In genomic region chr22:39319284-39320170, GRCh38 we compare ENCODE assay signal across 8 cellular contexts. TPM values are rescaled to one million over a fixed set of nuclear protein-coding genes. Genes with fewer than 3 reads are reported as not detected.
A peak's percentile ranks its signal among the peaks of the same experiment; 100 is the strongest.
DNase-seq lines count a peak whose midpoint lies in the region; TF ChIP-seq lines count a peak whose summit lies in the region.

TSS of gene RPL3 (minus strand) at chr22:39319623. CDS start at chr22:39319597, 26 bp downstream.

- H3K14ac ChIP-seq in H9 (ENCODE audit: insufficient read depth, low read length): peak within 1 kb of the TSS; percentile 95

- peak within 1 kb of the TSS; percentile 96 for H3K18ac ChIP-seq in H9 (ENCODE audit: insufficient read length, low read depth, low read length)

- H3K27ac Mint-ChIP-seq in H9 (peak within 1 kb of the TSS; percentile 100), neural crest cell (ENCODE audit: unreplicated experiment) (peak within 1 kb of the TSS; percentile 100)

- peak within 1 kb of the TSS; percentile 99 to 100 for H3K4me3 Mint-ChIP-seq in H9
- H3K4me3 Mint-ChIP-seq in neural crest cell: peak within 1 kb of the TSS; percentile 100

- H3K4me1 Mint-ChIP-seq in H9 (peaks cover 31 to 40% of the 10 kb centered on the region in 2 experiments), neural crest cell (peaks cover 57% of the 10 kb centered on the region)

- no peak within 1 kb of the TSS for H2AFZ ChIP-seq in H9 (ENCODE audit: low read length)
- H2AFZ ChIP-seq in MM.1S (ENCODE audit: low read length): peak within 1 kb of the TSS; percentile 90

- no peak within 1 kb of the TSS for H2BK20ac ChIP-seq in H9 (ENCODE audit: low read depth, low read length, poor library complexity, severe bottlenecking)

- peak within 1 kb of the TSS; percentile 78 for H2BK120ac ChIP-seq in H9 (ENCODE audit: low read depth, low read length, poor library complexity, severe bottlenecking)

- H4K20me1 ChIP-seq in H9 (ENCODE audit: control insufficient read depth, insufficient read depth, insufficient read length) (peaks cover 6% of the 10 kb centered on the region), MM.1S (ENCODE audit: insufficient read depth, low read length) (peaks cover 37% of the 10 kb centered on the region)

- H3K9me3 ChIP-seq in H9 (ENCODE audit: control insufficient read depth, low read depth, low read length) (no peaks in the 10 kb centered on the region), MM.1S (replicated peaks; ENCODE audit: insufficient read depth, low read length) (no peaks in the 10 kb centered on the region), stomach smooth muscle (ENCODE audit: control insufficient read depth in 2 of 2, low read length in 2 of 2) (no peaks in the 10 kb centered on the region)

- no CpG with 5 or more reads among the region's 73 CpGs for WGBS in H9 (ENCODE audit: extremely low coverage, insufficient read length, low lambda C conversion rate)

- H3K4me2 ChIP-seq in H9 (ENCODE audit: insufficient read depth, insufficient read length, low read length): peak within 1 kb of the TSS; percentile 96
- peak within 1 kb of the TSS; percentile 97 for H3K4me2 ChIP-seq in MM.1S (ENCODE audit: low read depth, low read length)

- H3K56ac ChIP-seq in H9 (ENCODE audit: insufficient read length, low read depth, low read length): peak within 1 kb of the TSS; percentile 64

- H3K36me3 ChIP-seq in MM.1S (replicated peaks; ENCODE audit: insufficient read depth, low read length): peaks cover 25% of the 10 kb centered on the region
- peaks cover 35% of the 10 kb centered on the region in 2 donors for H3K36me3 ChIP-seq in stomach smooth muscle (ENCODE audit: control insufficient read depth in 2 of 2, insufficient read depth in 2 of 2, low read length in 2 of 2)

- peak within 1 kb of the TSS; percentile 36 for H3T11ph ChIP-seq in H9 (ENCODE audit: low read length)

- peaks cover 57% of the 10 kb centered on the region for H3F3A ChIP-seq in MM.1S (ENCODE audit: insufficient read depth, low read length)

- peak within 1 kb of the TSS; percentile 64; the same call in 1 of the 2 replicates for H3K4ac ChIP-seq in H9 (ENCODE audit: low read depth, low read length)

- H3K79me2 ChIP-seq in H9 (ENCODE audit: insufficient read depth, low read length) (peaks cover 21% of the 10 kb centered on the region), MM.1S (ENCODE audit: low read length) (peaks cover 49% of the 10 kb centered on the region)

- DNase-seq in ELR (ENCODE audit: low read depth): peak; percentile 99
- DNase-seq in H9: peak; percentile 93
- DNase-seq in MM.1S: peak; percentile 98
- peak; percentile 97 for DNase-seq in SIG-M5 treated with dmso at 0.1 percent for 504 hours (lab: John Stamatoyannopoulos, UW; ENCODE audit: unreplicated experiment)
- peak; percentile 98 for DNase-seq in activated gamma-delta T cell treated with Interleukin-2 at 50 U/mL for 16 hours
- peak; percentile 99 for DNase-seq in fibroblast of villous mesenchyme (ENCODE audit: low read depth)
- DNase-seq in neural crest cell (ENCODE audit: low read depth, low spot score): peak; percentile 98

- H3K27me3 Mint-ChIP-seq in H9 (ENCODE audit: low read depth) (peaks cover 7% of the 10 kb centered on the region), neural crest cell (ENCODE audit: low read depth) (peaks cover 38% of the 10 kb centered on the region)

- peak within 1 kb of the TSS; percentile 52 for H2BK12ac ChIP-seq in H9 (ENCODE audit: insufficient read length, low read depth, low read length)

- H3K23ac ChIP-seq in H9 (ENCODE audit: insufficient read length, low read depth, low read length): no peak within 1 kb of the TSS

- H3K23me2 ChIP-seq in H9 (ENCODE audit: insufficient read length, low read depth, low read length, poor library complexity, severe bottlenecking): peaks cover 6% of the 10 kb centered on the region

- TF ChIP-seq CTCF in H9 (conservative IDR thresholded peaks at IDR 0.05) (no peak), MM.1S (IDR thresholded peaks at IDR 0.05; ENCODE audit: low read length) (peak; percentile 5; the same call in 1 of the 2 replicates), fibroblast of villous mesenchyme (IDR thresholded peaks at IDR 0.05; ENCODE audit: insufficient read depth, low read depth, low read length) (peak; percentile 13), neural crest cell (conservative IDR thresholded peaks at IDR 0.05) (no peak)

- peak within 1 kb of the TSS; percentile 93 for H3K4me3 ChIP-seq in MM.1S (ENCODE audit: low read length)
- H3K4me3 ChIP-seq in fibroblast of villous mesenchyme (ENCODE audit: low read depth, low read length): peak within 1 kb of the TSS; percentile 93
- H3K4me3 ChIP-seq in stomach smooth muscle (ENCODE audit: low read length in 2 of 2): peak within 1 kb of the TSS; percentile 93 to 94

- H2BK15ac ChIP-seq in H9 (ENCODE audit: low read depth, low read length): no peak within 1 kb of the TSS

- peak within 1 kb of the TSS; percentile 36 for H2BK5ac ChIP-seq in H9 (ENCODE audit: insufficient read length, low read length)

- H3K79me1 ChIP-seq in H9 (ENCODE audit: insufficient read depth, low read depth, low read length, poor library complexity, severe bottlenecking): peaks cover 4% of the 10 kb centered on the region

- H3K27me3 ChIP-seq in H9 (ENCODE audit: insufficient read depth, low read length) (no peaks in the 10 kb centered on the region), MM.1S (replicated peaks; ENCODE audit: insufficient read depth, low read length) (no peaks in the 10 kb centered on the region), stomach smooth muscle (ENCODE audit: control insufficient read depth in 1 of 2, insufficient read depth in 2 of 2, low read length in 2 of 2) (no peaks in the 10 kb centered on the region)

- H3K4me1 ChIP-seq in H9 (ENCODE audit: insufficient read depth, low read length): no peaks in the 10 kb centered on the region
- H3K4me1 ChIP-seq in MM.1S (ENCODE audit: low read length): peaks cover 14% of the 10 kb centered on the region
- peaks cover 41% of the 10 kb centered on the region for H3K4me1 ChIP-seq in stomach smooth muscle (ENCODE audit: control insufficient read depth, insufficient read depth, low read length)

- H3K9me2 ChIP-seq in MM.1S (replicated peaks; ENCODE audit: insufficient read depth, low read length): no peaks in the 10 kb centered on the region

- H3K36me3 Mint-ChIP-seq in H9 (ENCODE audit: insufficient read depth in 1 of 3, low read depth in 3 of 3) (peaks cover 50% of the 10 kb centered on the region in 3 experiments), neural crest cell (ENCODE audit: low read depth) (peaks cover 48% of the 10 kb centered on the region)

- no peak within 1 kb of the TSS for H4K8ac ChIP-seq in H9 (replicated peaks; ENCODE audit: insufficient read length, low read depth, low read length)

- H3K27ac ChIP-seq in H9 (ENCODE audit: insufficient read length, low read depth, low read length): peak within 1 kb of the TSS; percentile 91
- H3K27ac ChIP-seq in MM.1S (ENCODE audit: low read length): peak within 1 kb of the TSS; percentile 99
- peak within 1 kb of the TSS; percentile 97 for H3K27ac ChIP-seq in stomach smooth muscle (ENCODE audit: low read length)

- H2AK5ac ChIP-seq in H9 (ENCODE audit: insufficient read length, low read length): no peak within 1 kb of the TSS

- H3K9ac ChIP-seq in H9 (ENCODE audit: extremely low read depth, insufficient read length, low read length) (peak within 1 kb of the TSS; percentile 97), MM.1S (ENCODE audit: low read length) (peak within 1 kb of the TSS; percentile 98), stomach smooth muscle (ENCODE audit: low read length in 2 of 2) (peak within 1 kb of the TSS; percentile 99)

- H3K9me3 Mint-ChIP-seq in H9: no peaks in the 10 kb centered on the region; a peak in 2 of 5 replicates
- H3K9me3 Mint-ChIP-seq in neural crest cell: no peaks in the 10 kb centered on the region

- H4K5ac ChIP-seq in H9 (ENCODE audit: insufficient read length, low read depth, low read length): peak within 1 kb of the TSS; percentile 69

- peak within 1 kb of the TSS; percentile 64 for H4K91ac ChIP-seq in H9 (ENCODE audit: insufficient read length, low read depth, low read length)

RNA-seq across cellular contexts. Expression of gene RPL3, which starts in this region (rescaled TPM):
- 2,830 and 2,855 TPM in 2 replicates for total RNA-seq in H9 (2021)
- 1,795 and 1,805 TPM in 2 replicates for total RNA-seq in fibroblast of villous mesenchyme
- 2,294 and 2,333 TPM in 2 replicates for total RNA-seq in neural crest cell

Comparison
In these comparisons a context has a peak if more than half of its experiments do, and no peak if none do; other contexts are left out.
1. Peak in every context shown above with its lines: DNase-seq, H3K4me3 ChIP-seq and H3K27ac ChIP-seq.
2. CTCF ChIP-seq: peak in MM.1S (single experiment) and fibroblast of villous mesenchyme (single experiment); none in H9 (single experiment) and neural crest cell (single experiment).